15 cellular contexts compared by ENCODE assay signal in the genomic region with DNA sequence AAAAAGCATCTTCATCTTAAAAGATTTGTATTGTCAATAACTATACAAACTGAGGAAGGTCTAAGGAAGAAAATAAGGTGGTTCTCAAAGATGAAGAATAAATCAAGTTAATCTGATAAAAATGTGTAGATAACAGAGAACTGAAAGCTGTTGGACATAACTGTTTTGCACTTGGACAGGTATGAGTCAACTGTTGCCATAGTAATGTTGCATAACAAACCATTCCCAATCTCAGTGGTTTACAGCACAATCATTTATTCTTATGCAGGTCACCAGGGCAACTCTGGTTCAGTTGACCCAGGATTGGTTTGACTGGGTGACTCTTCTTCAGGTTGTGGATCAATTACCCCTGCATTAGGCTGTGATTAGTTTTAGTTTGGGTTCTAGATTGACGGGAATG.
DNase-seq lines count a peak whose midpoint lies in the region; ATAC-seq, FAIRE-seq and TF ChIP-seq lines count a peak whose summit lies in the region.
"Had no signal": no experiment of that assay in that cellular context is flagged by ENCODE, and none has a peak within 500 bp of the region (broad histone marks: within the 10 kb centered on the region; RNA-seq: fewer than 3 reads in every experiment).

No MANE protein-coding gene starts in this region.

- ATAC-seq in HepG2 = no peak
- no peak for ATAC-seq in HG03175 (IDR thresholded peaks at IDR 0.05; ENCODE audit: unreplicated experiment)
- ATAC-seq: natural killer cell had no signal

- H3K79me2 ChIP-seq in HepG2 (ENCODE audit: insufficient read depth, low read length) = no peaks in the 10 kb centered on the region

- TF ChIP-seq EP300 in HepG2 (IDR thresholded peaks at IDR 0.05; ENCODE audit: low read depth in 2 of 2, low read length in 2 of 2) = no peak
- TF ChIP-seq EP300 in HepG2 (CRISPR knock-in tag; IDR thresholded peaks at IDR 0.05; ENCODE audit: borderline replicate concordance) = no peak

- in situ Hi-C loops in HepG2 (cut with HindIII; ENCODE audit: extremely low pct_ligation_motif_present, low pct_unique_long_range_greater_than_20kb) = no loop called here

- no peak overlapping the region for H3K27ac ChIP-seq in HepG2 (ENCODE audit: extremely low read length, insufficient read depth, low read length)
- no peak overlapping the region for H3K27ac ChIP-seq in substantia nigra (ENCODE audit: low read depth, low read length, poor library complexity, severe bottlenecking)
- H3K27ac ChIP-seq: uterus had no signal

- WGBS in HepG2 (ENCODE audit: low lambda C conversion rate) = 0% methylated on average over 1 of the region's 1 CpG

- no peak for TF ChIP-seq RAD21 in HepG2 (CRISPR knock-in tag; IDR thresholded peaks at IDR 0.05)

- no peak overlapping the region for H3K4me3 ChIP-seq in HepG2 (replicated peaks in 1 of 3; ENCODE audit: insufficient read depth in 1 of 3, low read depth in 2 of 3, low read length in 3 of 3)
- H3K4me3 ChIP-seq: smooth muscle cell, uterus had no signal

- intact Hi-C loops in HepG2 (cut with micrococcal nuclease; ENCODE audit: unreplicated experiment) = no loop called here

- DNase-seq in GM03348 (ENCODE audit: low spot score) (peak; percentile 19), HuH-7 (ENCODE audit: low spot score) (peak; percentile 2), astrocyte of the hippocampus (ENCODE audit: low read depth, low spot score) (peak; percentile 50), HepG2 (ENCODE audit: low spot score) (no peak), substantia nigra (lab: John Stamatoyannopoulos, UW) (no peak), NCI-H1694 (lab: John Stamatoyannopoulos, UW) (no peak)
- DNase-seq in activated T-cell treated with anti-CD3 and anti-CD28 coated beads, Interleukin-2, amount 50 U/mL, for 1 hour = no peak
- DNase-seq: activated CD4-positive, alpha-beta memory T cell treated with anti-CD3 and anti-CD28 coated beads for 36 hours; activated naive CD8-positive, alpha-beta T cell treated with anti-CD3 and anti-CD28 coated beads for 36 hours; COR-L47; natural killer cell; NCI-H526 treated with DMSO at 0.1 percent for 48 hours; uterus had no signal

- no peaks in the 10 kb centered on the region for H3K36me3 ChIP-seq in HepG2 (replicated peaks in 1 of 2; ENCODE audit: control insufficient read depth in 1 of 2, insufficient read depth in 2 of 2, low read length in 2 of 2)
- H3K36me3 ChIP-seq: uterus had no signal

- H4K20me1 ChIP-seq in HepG2 (ENCODE audit: insufficient read depth, low read length) = no peaks in the 10 kb centered on the region

- no TSS peak for BruUV-seq in HepG2 (replicated peaks; lab: Mats Ljungman, UMichigan)

- H3K4me2 ChIP-seq in HepG2 (ENCODE audit: low read depth, low read length) = no peak overlapping the region
- H3K4me2 ChIP-seq: smooth muscle cell had no signal

- no peak for TF ChIP-seq POLR2A in HepG2 (IDR thresholded peaks at IDR 0.05; ENCODE audit: insufficient read depth in 1 of 2, low read depth in 2 of 2, low read length in 2 of 2)

- TF ChIP-seq CTCF in HepG2 (CRISPR knock-in tag; IDR thresholded peaks at IDR 0.05) = no peak

- H3K9me3 ChIP-seq in HepG2 (ENCODE audit: low read length) = peaks cover 6% of the 10 kb centered on the region; the same call in 1 of the 2 replicates
- H3K9me3 ChIP-seq: uterus had no signal

- no peak overlapping the region for H2AFZ ChIP-seq in HepG2 (ENCODE audit: low read length)

- FAIRE-seq in HepG2 (lab: Jason Lieb, UNC) = no peak

- H3K27me3 ChIP-seq in HepG2 (ENCODE audit: control insufficient read depth in 1 of 2, insufficient read depth in 2 of 2, low read length in 2 of 2) = no peaks in the 10 kb centered on the region
- H3K27me3 ChIP-seq: uterus had no signal

- CTCF ChIA-PET in HepG2 (lab: Yijun Ruan, JAX; ENCODE audit: low intra/inter-chr PET ratio, low total read pairs) = no interaction called here

- H3K4me1 ChIP-seq in HepG2 (ENCODE audit: insufficient read depth, low read length) = no peaks in the 10 kb centered on the region
- H3K4me1 ChIP-seq: uterus had no signal

- H3K9ac ChIP-seq in HepG2 (ENCODE audit: insufficient read depth, low read depth, low read length) = no peak overlapping the region

- POLR2A ChIA-PET in HepG2 (lab: Yijun Ruan, JAX) = no interaction called here

TF ChIP-seq in HepG2, 621 proteins besides CTCF, POLR2A, EP300 and RAD21:
- TF ChIP-seq KAT8 (CRISPR knock-in tag; IDR thresholded peaks at IDR 0.05) = no peak
- 0 out of 2 replicates have a peak, but pooled peaks have one; percentile 32 for TF ChIP-seq RFX5 (IDR thresholded peaks at IDR 0.05; ENCODE audit: low read depth, low read length)

Comparison
In these comparisons a context has a peak if more than half of its experiments do, and no peak if none do; other contexts are left out.
1. DNase-seq: peak in GM03348 (single experiment), HuH-7 (single experiment) and astrocyte of the hippocampus (single experiment); none in HepG2 (single experiment), activated T-cell treated with anti-CD3 and anti-CD28 coated beads, Interleukin-2, amount 50 U/mL, for 1 hour (single experiment), substantia nigra (0 of 49) and NCI-H1694 (single experiment).